ENCODE assay signal across 16 cellular contexts in genomic region chr3:171842864-171843511, GRCh38. TPM values are rescaled to one million over a fixed set of nuclear protein-coding genes. Genes with fewer than 3 reads are reported as not detected.
DNase-seq lines count a peak whose midpoint lies in the region; ATAC-seq and TF ChIP-seq lines count a peak whose summit lies in the region.
"Had no signal": no experiment of that assay in that cellular context is flagged by ENCODE, and none has a peak within 500 bp of the region (broad histone marks: within the 10 kb centered on the region; RNA-seq: fewer than 3 reads in every experiment).

Gene TMEM212, plus strand, starts transcription at chr3:171843349. Its CDS starts 35 bp downstream, at chr3:171843384.

- 89 to 93% methylated on average over 3 to 5 of the region's 5 CpGs for WGBS in endodermal cell (ENCODE audit: insufficient coverage in 1 of 2, insufficient read length in 1 of 2), 2 experiments
- no CpG with 5 or more reads among the region's 5 CpGs for WGBS in mesendoderm (ENCODE audit: extremely low coverage, insufficient coverage, low lambda C conversion rate)

- no peak for TF ChIP-seq CTCF in endodermal cell (conservative IDR thresholded peaks at IDR 0.05)

- no peak within 1 kb of the TSS for H2AK5ac ChIP-seq in mesendoderm (ENCODE audit: low read length)

- H3K27ac ChIP-seq in endodermal cell (ENCODE audit: low read depth, low read length) (no peak within 1 kb of the TSS), mesendoderm (ENCODE audit: low read depth, low read length) (no peak within 1 kb of the TSS)

- H3K27ac Mint-ChIP-seq in endodermal cell = peak within 1 kb of the TSS; percentile 30
- H3K27ac Mint-ChIP-seq in T-helper 17 cell = no peak within 1 kb of the TSS

- H3K27me3 Mint-ChIP-seq in endodermal cell (ENCODE audit: insufficient read depth) (no peaks in the 10 kb centered on the region), T-helper 17 cell (peaks cover 23% of the 10 kb centered on the region)

- no peak within 1 kb of the TSS for H2BK5ac ChIP-seq in mesendoderm (ENCODE audit: low read length)

- H2BK120ac ChIP-seq in mesendoderm (ENCODE audit: low read depth, low read length) = no peak within 1 kb of the TSS

- H3K4me1 Mint-ChIP-seq in endodermal cell (peaks cover 30% of the 10 kb centered on the region), T-helper 17 cell (peaks cover 9% of the 10 kb centered on the region)

- H3K23ac ChIP-seq in mesendoderm (ENCODE audit: low read length) = no peak within 1 kb of the TSS

- in situ Hi-C loops in KBM-7 (cut with MboI; ENCODE audit: low pct_unique_long_range_greater_than_20kb, low sequenced_read_pairs) = no loop called here

- H3K9me3 Mint-ChIP-seq in endodermal cell = peaks cover 7% of the 10 kb centered on the region
- H3K9me3 Mint-ChIP-seq: nephron had no signal

- H3K79me2 ChIP-seq in mesendoderm (ENCODE audit: control insufficient read depth, insufficient read depth, low read length) = no peaks in the 10 kb centered on the region

- H3K4me3 ChIP-seq in endodermal cell (ENCODE audit: low read length) = no peak within 1 kb of the TSS
- no peak within 1 kb of the TSS for H3K4me3 ChIP-seq in mesendoderm (ENCODE audit: low read length)
- H3K4me3 ChIP-seq: stomach had no signal

- peak within 1 kb of the TSS; percentile 36 for H2BK15ac ChIP-seq in mesendoderm (replicated peaks; ENCODE audit: low read depth)

- DNase-seq in AG20443 (ENCODE audit: low spot score) = peak; percentile 31
- peak; percentile 69 for DNase-seq in NCI-H226
- no peak for DNase-seq in endodermal cell
- peak; percentile 53 for DNase-seq in mesendoderm
- DNase-seq in central memory CD4-positive, alpha-beta T cell = no peak
- DNase-seq in T-helper 17 cell = no peak
- DNase-seq in KBM-7 = no peak
- DNase-seq: activated CD4-positive, alpha-beta T cell treated with anti-CD3 and anti-CD28 coated beads for 4 hours; activated naive CD4-positive, alpha-beta T cell treated with Interleukin-2 at 50 U/mL for 16 hours; stimulated activated CD4-positive, alpha-beta T cell treated with anti-CD3 and anti-CD28 coated beads, Interleukin-4, amount 100 ng/mL, for 1 hour; stomach had no signal

- H3K36me3 Mint-ChIP-seq in endodermal cell (ENCODE audit: low read depth) = no peaks in the 10 kb centered on the region
- H3K36me3 Mint-ChIP-seq in T-helper 17 cell (ENCODE audit: low read depth) = no peaks in the 10 kb centered on the region

- no peaks in the 10 kb centered on the region for H3K79me1 ChIP-seq in mesendoderm (ENCODE audit: low read length)

- no peak within 1 kb of the TSS for H3K56ac ChIP-seq in mesendoderm (ENCODE audit: low read length)

- peak within 1 kb of the TSS; percentile 80 for H3K18ac ChIP-seq in mesendoderm (ENCODE audit: low read length)

- no peaks in the 10 kb centered on the region for H3K27me3 ChIP-seq in endodermal cell (ENCODE audit: control insufficient read depth, insufficient read depth, low read length, poor library complexity, severe bottlenecking)
- H3K27me3 ChIP-seq in mesendoderm (ENCODE audit: insufficient read depth, low read length, poor library complexity) = no peaks in the 10 kb centered on the region
- H3K27me3 ChIP-seq: stomach had no signal

- H3K36me3 ChIP-seq in endodermal cell (ENCODE audit: control insufficient read depth, insufficient read depth, low read length) (no peaks in the 10 kb centered on the region), mesendoderm (ENCODE audit: control insufficient read depth, insufficient read depth, low read length) (no peaks in the 10 kb centered on the region)
- H3K36me3 ChIP-seq: stomach had no signal

- no peak within 1 kb of the TSS for H3K4ac ChIP-seq in mesendoderm (ENCODE audit: low read depth, low read length)

- no peaks in the 10 kb centered on the region for H3K9me3 ChIP-seq in endodermal cell (ENCODE audit: control insufficient read depth, low read length)
- no peaks in the 10 kb centered on the region for H3K9me3 ChIP-seq in T-helper 17 cell (ENCODE audit: control insufficient read depth, low read length, poor library complexity, severe bottlenecking)
- H3K9me3 ChIP-seq: stomach had no signal

- H3K4me2 ChIP-seq in mesendoderm (ENCODE audit: low read length) = no peak within 1 kb of the TSS

- H3K9ac ChIP-seq in endodermal cell (ENCODE audit: extremely low read depth, low read length, poor library complexity, severe bottlenecking) = no peak within 1 kb of the TSS
- no peak within 1 kb of the TSS for H3K9ac ChIP-seq in mesendoderm (ENCODE audit: low read length)

- ATAC-seq in T-helper 17 cell (no peak), HG02938 (IDR thresholded peaks at IDR 0.05; ENCODE audit: unreplicated experiment) (no peak)

- peaks cover 3% of the 10 kb centered on the region for H3K4me1 ChIP-seq in endodermal cell (ENCODE audit: control insufficient read depth, insufficient read depth, low read length)
- no peaks in the 10 kb centered on the region for H3K4me1 ChIP-seq in mesendoderm (ENCODE audit: control insufficient read depth, low read depth, low read length)

- no peak within 1 kb of the TSS for H3K4me3 Mint-ChIP-seq in endodermal cell
- H3K4me3 Mint-ChIP-seq in T-helper 17 cell = no peak within 1 kb of the TSS
- H3K4me3 Mint-ChIP-seq: nephron had no signal

- H4K5ac ChIP-seq in mesendoderm (ENCODE audit: low read length) = no peak within 1 kb of the TSS

- H4K8ac ChIP-seq in mesendoderm (ENCODE audit: low read depth, low read length) = no peak within 1 kb of the TSS

RNA-seq across cellular contexts. Expression of gene TMEM212, which starts in this region (rescaled TPM):
- total RNA-seq in endodermal cell (not detected), T-helper 17 cell (not detected)
- not detected for polyA plus RNA-seq in endodermal cell (2013, experiment 1 of 2)
- not detected for polyA plus RNA-seq in endodermal cell (2013, experiment 2 of 2)
- polyA plus RNA-seq in mesendoderm (2013, experiment 1 of 2) = not detected
- polyA plus RNA-seq in mesendoderm (2013, experiment 2 of 2) = not detected
- total RNA-seq: MCF 10A, NCI-H460, stomach had no signal
- polyA plus RNA-seq: BJ, stomach had no signal

Comparison
In these comparisons a context has a peak if more than half of its experiments do, and no peak if none do; other contexts are left out.
1. DNase-seq: peak in AG20443 (single experiment), NCI-H226 (single experiment) and mesendoderm (single experiment); none in endodermal cell (single experiment), central memory CD4-positive, alpha-beta T cell (single experiment), T-helper 17 cell (0 of 3) and KBM-7 (single experiment).